Comparison of ENCODE assay signal across 1 cellular context in the genomic region with DNA sequence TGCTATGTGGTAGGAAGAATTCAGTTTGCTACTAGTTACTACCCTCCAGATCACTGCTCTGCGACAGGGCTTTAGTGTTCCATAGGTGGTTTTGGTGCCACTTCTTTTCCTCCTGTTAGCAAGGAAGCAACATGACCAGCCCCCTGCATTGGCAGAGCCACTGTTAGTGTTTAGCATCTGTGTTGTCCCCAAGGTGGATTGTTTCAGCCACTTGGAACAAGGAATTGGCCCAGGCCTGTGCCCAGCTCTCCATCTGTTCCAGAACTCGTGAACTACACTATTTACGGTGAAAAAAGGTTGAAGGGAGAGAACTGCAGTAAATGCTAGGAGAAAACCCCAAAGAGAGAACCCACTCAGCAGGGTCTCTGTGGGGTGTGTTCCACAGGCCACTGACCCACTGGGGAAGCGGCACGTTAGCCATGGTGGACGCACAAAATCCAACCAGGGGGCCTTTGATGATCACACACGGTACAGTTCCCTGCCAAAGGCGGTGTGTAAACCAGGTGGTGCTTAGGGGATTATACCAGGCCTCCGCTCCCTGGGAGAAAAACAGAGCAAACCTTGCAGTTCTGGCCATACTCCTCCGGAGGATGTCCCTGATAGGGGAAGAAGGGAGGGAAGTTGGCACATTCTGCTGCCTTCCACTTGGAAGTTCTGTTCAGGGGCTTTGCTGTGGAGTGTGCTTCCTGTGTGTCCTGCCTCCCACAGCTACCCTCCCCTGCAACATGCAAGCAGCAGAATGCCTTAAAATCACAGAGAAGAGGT.
TF ChIP-seq lines count a peak whose summit lies in the region.

No MANE protein-coding gene starts in this region.

TF ChIP-seq in SK-N-SH treated with all-trans-retinoic acid at 6 μM for 48 hours, 23 proteins besides CTCF, POLR2A, EP300 and RAD21 (continued from another document):
- TF ChIP-seq, protein P1, sequence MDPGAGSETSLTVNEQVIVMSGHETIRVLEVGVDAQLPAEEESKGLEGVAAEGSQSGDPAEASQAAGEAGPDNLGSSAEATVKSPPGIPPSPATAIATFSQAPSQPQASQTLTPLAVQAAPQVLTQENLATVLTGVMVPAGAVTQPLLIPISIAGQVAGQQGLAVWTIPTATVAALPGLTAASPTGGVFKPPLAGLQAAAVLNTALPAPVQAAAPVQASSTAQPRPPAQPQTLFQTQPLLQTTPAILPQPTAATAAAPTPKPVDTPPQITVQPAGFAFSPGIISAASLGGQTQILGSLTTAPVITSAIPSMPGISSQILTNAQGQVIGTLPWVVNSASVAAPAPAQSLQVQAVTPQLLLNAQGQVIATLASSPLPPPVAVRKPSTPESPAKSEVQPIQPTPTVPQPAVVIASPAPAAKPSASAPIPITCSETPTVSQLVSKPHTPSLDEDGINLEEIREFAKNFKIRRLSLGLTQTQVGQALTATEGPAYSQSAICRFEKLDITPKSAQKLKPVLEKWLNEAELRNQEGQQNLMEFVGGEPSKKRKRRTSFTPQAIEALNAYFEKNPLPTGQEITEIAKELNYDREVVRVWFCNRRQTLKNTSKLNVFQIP (CRISPR knock-in tag; IDR thresholded peaks at IDR 0.05; ENCODE audit: borderline replicate concordance, low read depth): no peak
- no peak for TF ChIP-seq TCF4 (CRISPR knock-in tag; IDR thresholded peaks at IDR 0.05; ENCODE audit: borderline replicate concordance)
- TF ChIP-seq TOX (CRISPR knock-in tag; IDR thresholded peaks at IDR 0.05; ENCODE audit: borderline replicate concordance): no peak
- TF ChIP-seq, protein P2, sequence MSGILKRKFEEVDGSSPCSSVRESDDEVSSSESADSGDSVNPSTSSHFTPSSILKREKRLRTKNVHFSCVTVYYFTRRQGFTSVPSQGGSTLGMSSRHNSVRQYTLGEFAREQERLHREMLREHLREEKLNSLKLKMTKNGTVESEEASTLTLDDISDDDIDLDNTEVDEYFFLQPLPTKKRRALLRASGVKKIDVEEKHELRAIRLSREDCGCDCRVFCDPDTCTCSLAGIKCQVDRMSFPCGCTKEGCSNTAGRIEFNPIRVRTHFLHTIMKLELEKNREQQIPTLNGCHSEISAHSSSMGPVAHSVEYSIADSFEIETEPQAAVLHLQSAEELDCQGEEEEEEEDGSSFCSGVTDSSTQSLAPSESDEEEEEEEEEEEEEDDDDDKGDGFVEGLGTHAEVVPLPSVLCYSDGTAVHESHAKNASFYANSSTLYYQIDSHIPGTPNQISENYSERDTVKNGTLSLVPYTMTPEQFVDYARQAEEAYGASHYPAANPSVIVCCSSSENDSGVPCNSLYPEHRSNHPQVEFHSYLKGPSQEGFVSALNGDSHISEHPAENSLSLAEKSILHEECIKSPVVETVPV (CRISPR knock-in tag; IDR thresholded peaks at IDR 0.05): no peak
